In genomic region chr22:39459681-39460080, GRCh38 we compare ENCODE assay signal across 28 cellular contexts. TPM values are rescaled to one million over a fixed set of nuclear protein-coding genes. Genes with fewer than 3 reads are reported as not detected.
DNase-seq lines count a peak whose midpoint lies in the region; ATAC-seq and TF ChIP-seq lines count a peak whose summit lies in the region.
"Had no signal": no experiment of that assay in that cellular context is flagged by ENCODE, and none has a peak within 500 bp of the region (broad histone marks: within the 10 kb centered on the region; RNA-seq: fewer than 3 reads in every experiment).

No MANE protein-coding gene starts in this region.

- peaks cover 20% of the 10 kb centered on the region; the same call in 1 of the 2 replicates for H4K20me1 ChIP-seq in OCI-LY3 (ENCODE audit: insufficient read depth, low read length)

- H2BK120ac ChIP-seq in trophoblast cell (ENCODE audit: insufficient read depth, low read length, poor library complexity), result no peak overlapping the region

- no peaks in the 10 kb centered on the region for H3K36me3 Mint-ChIP-seq in CD8-positive, alpha-beta T cell
- H3K36me3 Mint-ChIP-seq: stimulated activated effector memory CD8-positive, alpha-beta T cell treated with anti-CD3 and anti-CD28 coated beads, Interleukin-12 subunit alpha, Interleukin-12 subunit beta, amount 100 ng/mL, for 72 hours had no signal

- no peak for DNase-seq in CD8-positive, alpha-beta T cell
- DNase-seq in trophoblast cell (no peak), iPS-NIHi11 (ENCODE audit: low spot score) (no peak)
- DNase-seq: ACHN; activated CD4-positive, alpha-beta T cell treated with anti-CD3 and anti-CD28 coated beads, Interleukin-2, amount 50 U/mL, for 48 hours; activated naive CD4-positive, alpha-beta T cell; activated T-cell treated with anti-CD3 and anti-CD28 coated beads, Interleukin-2, amount 50 U/mL, for 48 hours; BE2C; CD8-positive, alpha-beta memory T cell; foreskin melanocyte; heart left ventricle; natural killer cell; NCI-H1417; NCI-H2081; NCI-H2227 treated with DMSO at 0.1 percent for 48 hours; NCI-H526 had no signal

- no peak overlapping the region for H3K4me3 ChIP-seq in CD8-positive, alpha-beta T cell (ENCODE audit: low read depth, low read length)
- H3K4me3 ChIP-seq in OCI-LY3 (ENCODE audit: low read length), result peak overlapping the region; percentile 86; the same call in 1 of the 2 replicates
- no peak overlapping the region for H3K4me3 ChIP-seq in trophoblast cell (ENCODE audit: low read depth, low read length)
- H3K4me3 ChIP-seq: HAP-1, heart left ventricle, SJSA1, vagina had no signal

- H3K36me3 ChIP-seq in CD8-positive, alpha-beta T cell (ENCODE audit: insufficient read depth, low read length), result no peaks in the 10 kb centered on the region
- H3K36me3 ChIP-seq in OCI-LY3 (replicated peaks; ENCODE audit: low read depth, low read length) (peaks cover 38% of the 10 kb centered on the region), trophoblast cell (ENCODE audit: control insufficient read depth in 1 of 2, insufficient read depth in 2 of 2, low read length in 2 of 2) (no peaks in the 10 kb centered on the region)
- H3K36me3 ChIP-seq: BE2C, HAP-1, heart left ventricle, SJSA1, vagina had no signal

- H3K27ac ChIP-seq in CD8-positive, alpha-beta T cell (ENCODE audit: low read depth, low read length), result no peak overlapping the region
- H3K27ac ChIP-seq in OCI-LY3 (ENCODE audit: low read length) (peak overlapping the region; percentile 95), cingulate gyrus (ENCODE audit: low read depth, low read length) (peak overlapping the region; percentile 41), trophoblast cell (ENCODE audit: low read depth, low read length) (no peak overlapping the region)
- H3K27ac ChIP-seq: SJSA1, vagina had no signal

- H2BK12ac ChIP-seq in trophoblast cell (ENCODE audit: low read length), result no peak overlapping the region

- no CpG with 5 or more reads among the region's 11 CpGs for WGBS in trophoblast cell (ENCODE audit: extremely low coverage, insufficient coverage, insufficient read length)

- H3K18ac ChIP-seq in trophoblast cell (ENCODE audit: low read length), result no peak overlapping the region

- H3K9ac ChIP-seq in OCI-LY3 (ENCODE audit: low read length) (peak overlapping the region; percentile 97), trophoblast cell (ENCODE audit: low read length) (no peak overlapping the region)

- peaks cover 21% of the 10 kb centered on the region for H3K4me1 ChIP-seq in CD8-positive, alpha-beta T cell (ENCODE audit: insufficient read depth, low read length)
- peaks cover 79% of the 10 kb centered on the region for H3K4me1 ChIP-seq in OCI-LY3 (ENCODE audit: low read length)
- peaks cover 24 to 36% of the 10 kb centered on the region in 2 experiments for H3K4me1 ChIP-seq in trophoblast cell (ENCODE audit: control insufficient read depth in 1 of 2, insufficient read depth in 2 of 2, low read length in 2 of 2)
- H3K4me1 ChIP-seq: BE2C had no signal

- peak overlapping the region; percentile 77 for H3K4ac ChIP-seq in trophoblast cell (ENCODE audit: low read depth, low read length)

- H2AK5ac ChIP-seq in trophoblast cell (ENCODE audit: low read length), result peak overlapping the region; percentile 15

- no peak overlapping the region for H2BK5ac ChIP-seq in trophoblast cell (ENCODE audit: low read depth, low read length, poor library complexity)

- peaks cover 28% of the 10 kb centered on the region for H3K27me3 Mint-ChIP-seq in CD8-positive, alpha-beta T cell (ENCODE audit: low read depth)

- no peak overlapping the region for H4K91ac ChIP-seq in trophoblast cell (ENCODE audit: low read depth, low read length)

- H3K23ac ChIP-seq in trophoblast cell (ENCODE audit: low read length), result no peak overlapping the region

- CTCF ChIA-PET in CD8-positive, alpha-beta T cell (lab: Charles Lee), result interaction anchor here (1.3 kb wide), 1 partner anchor 36 kb away, joined by 3 read pairs; no protein-coding TSS in a partner anchor

- H2AFZ ChIP-seq in OCI-LY3 (ENCODE audit: low read depth, low read length) (no peak overlapping the region), trophoblast cell (ENCODE audit: insufficient read depth, low read length, poor library complexity) (no peak overlapping the region)

- H4K8ac ChIP-seq in trophoblast cell (ENCODE audit: low read depth, low read length), result no peak overlapping the region

- peaks cover 7% of the 10 kb centered on the region for H3K27me3 ChIP-seq in CD8-positive, alpha-beta T cell (ENCODE audit: insufficient read depth, low read length)
- no peaks in the 10 kb centered on the region for H3K27me3 ChIP-seq in OCI-LY3 (ENCODE audit: low read depth, low read length)
- no peaks in the 10 kb centered on the region for H3K27me3 ChIP-seq in trophoblast cell (ENCODE audit: insufficient read depth, low read length)
- H3K27me3 ChIP-seq: vagina had no signal

- H4K12ac ChIP-seq in trophoblast cell (ENCODE audit: low read depth, low read length), result no peak overlapping the region

- POLR2A ChIA-PET in CD8-positive, alpha-beta T cell (lab: Charles Lee), result interaction anchor here (0.6 kb wide), 1 partner anchor 8 kb away, joined by 6 read pairs; no protein-coding TSS in a partner anchor

- no peak overlapping the region for H3K14ac ChIP-seq in trophoblast cell (ENCODE audit: low read length)

- intact Hi-C loops in CD8-positive, alpha-beta T cell (cut with DNase I, micrococcal nuclease), result loop anchor here in 1 of 2 experiments (5.0 kb wide), 2 partner anchors 33 to 47 kb away; no protein-coding TSS in a partner anchor

- no peak for ATAC-seq in CD8-positive, alpha-beta T cell
- ATAC-seq in GM21447 (IDR thresholded peaks at IDR 0.05; ENCODE audit: unreplicated experiment) (no peak), HG03135 (IDR thresholded peaks at IDR 0.05; ENCODE audit: unreplicated experiment) (no peak), HG02759 (IDR thresholded peaks at IDR 0.05; ENCODE audit: unreplicated experiment) (no peak)
- ATAC-seq: heart left ventricle; natural killer cell; stimulated activated effector memory CD8-positive, alpha-beta T cell treated with anti-CD3 and anti-CD28 coated beads, Interleukin-12 subunit alpha, Interleukin-12 subunit beta, amount 100 ng/mL, for 72 hours had no signal

- no peak for TF ChIP-seq CTCF in CD8-positive, alpha-beta T cell (IDR thresholded peaks at IDR 0.05)
- TF ChIP-seq CTCF in OCI-LY3 (IDR thresholded peaks at IDR 0.05; ENCODE audit: low read depth, low read length), result no peak

- H3K4me3 Mint-ChIP-seq in CD8-positive, alpha-beta T cell, result peak overlapping the region; percentile 35
- H3K4me3 Mint-ChIP-seq: central memory CD8-positive, alpha-beta T cell; natural killer cell had no signal

- peaks cover 25% of the 10 kb centered on the region for H3K79me1 ChIP-seq in trophoblast cell (ENCODE audit: low read length)

- peaks cover 94% of the 10 kb centered on the region for H3K79me2 ChIP-seq in OCI-LY3 (ENCODE audit: low read length)
- H3K79me2 ChIP-seq in trophoblast cell (ENCODE audit: control insufficient read depth, insufficient read depth, low read length, poor library complexity), result peaks cover 20% of the 10 kb centered on the region

- no peaks in the 10 kb centered on the region for H3K9me3 ChIP-seq in CD8-positive, alpha-beta T cell (ENCODE audit: low read length)
- H3K9me3 ChIP-seq in OCI-LY3 (ENCODE audit: insufficient read depth, low read length) (no peaks in the 10 kb centered on the region), trophoblast cell (ENCODE audit: insufficient read depth, low read depth, low read length) (no peaks in the 10 kb centered on the region)
- H3K9me3 ChIP-seq: BE2C, HAP-1, heart left ventricle, SJSA1, vagina had no signal

- H3K9me3 Mint-ChIP-seq in CD8-positive, alpha-beta T cell, result no peaks in the 10 kb centered on the region
- H3K9me3 Mint-ChIP-seq: central memory CD8-positive, alpha-beta T cell; natural killer cell; stimulated activated effector memory CD8-positive, alpha-beta T cell treated with anti-CD3 and anti-CD28 coated beads, Interleukin-12 subunit alpha, Interleukin-12 subunit beta, amount 100 ng/mL, for 72 hours had no signal

- H3K27ac Mint-ChIP-seq in CD8-positive, alpha-beta T cell, result no peak overlapping the region
- H3K27ac Mint-ChIP-seq: natural killer cell; stimulated activated effector memory CD8-positive, alpha-beta T cell treated with anti-CD3 and anti-CD28 coated beads, Interleukin-12 subunit alpha, Interleukin-12 subunit beta, amount 100 ng/mL, for 72 hours had no signal

- H3K4me2 ChIP-seq in OCI-LY3 (ENCODE audit: low read length) (peak overlapping the region; percentile 96), trophoblast cell (ENCODE audit: low read length) (no peak overlapping the region)

- peaks cover 23% of the 10 kb centered on the region for H3K4me1 Mint-ChIP-seq in CD8-positive, alpha-beta T cell (ENCODE audit: low read depth)

RNA-seq across cellular contexts. Expression of gene MGAT3, which starts 2.9 kb away (rescaled TPM):
- total RNA-seq in CD8-positive, alpha-beta T cell, result under 1 TPM in 1 of 2 experiments, not detected in 1; 0.05 TPM
- polyA plus RNA-seq in trophoblast cell (2013), result 19.8 and 20.9 TPM in 2 replicates
- total RNA-seq: RPMI7951 had no signal
- polyA plus RNA-seq: keratinocyte had no signal

RNA-seq across cellular contexts. Expression of gene MIEF1, which starts 42.4 kb away (rescaled TPM):
- 10 to 100 TPM; 24.8 to 25.3 TPM for total RNA-seq in CD8-positive, alpha-beta T cell
- 26.5 and 27.5 TPM in 2 replicates for polyA plus RNA-seq in trophoblast cell (2013)

Comparison
In these comparisons a context has a peak if more than half of its experiments do, and no peak if none do; other contexts are left out.
1. H3K27ac ChIP-seq: peak in OCI-LY3 (single experiment) and cingulate gyrus (single experiment); none in CD8-positive, alpha-beta T cell (single experiment) and trophoblast cell (single experiment).